2 cellular contexts compared by ENCODE assay signal in the genomic region with DNA sequence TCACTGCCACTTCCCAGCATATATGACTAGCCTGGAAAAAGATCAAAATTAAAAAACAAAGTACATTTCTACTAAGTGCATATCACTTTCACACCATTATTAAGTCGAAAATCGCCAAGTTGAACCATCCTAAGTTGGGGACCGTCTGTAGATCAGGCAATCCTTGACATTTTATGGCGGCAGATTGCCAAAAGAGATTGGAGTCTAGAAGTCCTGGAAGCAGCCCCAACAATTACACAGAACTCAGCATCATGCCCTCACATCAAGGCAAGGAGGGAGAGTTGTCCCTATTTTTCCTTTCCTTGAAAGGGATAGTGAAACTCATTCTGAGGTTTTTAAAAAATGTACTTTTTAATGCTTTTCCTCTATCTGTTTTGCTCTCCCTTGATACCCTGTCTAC.
TF ChIP-seq lines count a peak whose summit lies in the region.

No MANE protein-coding gene starts in this region.

TF ChIP-seq in liver, 16 proteins besides CTCF, POLR2A, EP300 and RAD21:
- TF ChIP-seq SP1 (IDR thresholded peaks at IDR 0.05): no peak
- no peak for TF ChIP-seq YY1 (IDR thresholded peaks at IDR 0.05)
- TF ChIP-seq MAX (IDR thresholded peaks at IDR 0.05): no peak
- TF ChIP-seq, protein P1, sequence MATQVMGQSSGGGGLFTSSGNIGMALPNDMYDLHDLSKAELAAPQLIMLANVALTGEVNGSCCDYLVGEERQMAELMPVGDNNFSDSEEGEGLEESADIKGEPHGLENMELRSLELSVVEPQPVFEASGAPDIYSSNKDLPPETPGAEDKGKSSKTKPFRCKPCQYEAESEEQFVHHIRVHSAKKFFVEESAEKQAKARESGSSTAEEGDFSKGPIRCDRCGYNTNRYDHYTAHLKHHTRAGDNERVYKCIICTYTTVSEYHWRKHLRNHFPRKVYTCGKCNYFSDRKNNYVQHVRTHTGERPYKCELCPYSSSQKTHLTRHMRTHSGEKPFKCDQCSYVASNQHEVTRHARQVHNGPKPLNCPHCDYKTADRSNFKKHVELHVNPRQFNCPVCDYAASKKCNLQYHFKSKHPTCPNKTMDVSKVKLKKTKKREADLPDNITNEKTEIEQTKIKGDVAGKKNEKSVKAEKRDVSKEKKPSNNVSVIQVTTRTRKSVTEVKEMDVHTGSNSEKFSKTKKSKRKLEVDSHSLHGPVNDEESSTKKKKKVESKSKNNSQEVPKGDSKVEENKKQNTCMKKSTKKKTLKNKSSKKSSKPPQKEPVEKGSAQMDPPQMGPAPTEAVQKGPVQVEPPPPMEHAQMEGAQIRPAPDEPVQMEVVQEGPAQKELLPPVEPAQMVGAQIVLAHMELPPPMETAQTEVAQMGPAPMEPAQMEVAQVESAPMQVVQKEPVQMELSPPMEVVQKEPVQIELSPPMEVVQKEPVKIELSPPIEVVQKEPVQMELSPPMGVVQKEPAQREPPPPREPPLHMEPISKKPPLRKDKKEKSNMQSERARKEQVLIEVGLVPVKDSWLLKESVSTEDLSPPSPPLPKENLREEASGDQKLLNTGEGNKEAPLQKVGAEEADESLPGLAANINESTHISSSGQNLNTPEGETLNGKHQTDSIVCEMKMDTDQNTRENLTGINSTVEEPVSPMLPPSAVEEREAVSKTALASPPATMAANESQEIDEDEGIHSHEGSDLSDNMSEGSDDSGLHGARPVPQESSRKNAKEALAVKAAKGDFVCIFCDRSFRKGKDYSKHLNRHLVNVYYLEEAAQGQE (IDR thresholded peaks at IDR 0.05): no peak
- no peak for TF ChIP-seq FOXA1 (IDR thresholded peaks at IDR 0.05)
- TF ChIP-seq EGR1 (IDR thresholded peaks at IDR 0.05; ENCODE audit: low read depth in 2 of 2): no peak
- TF ChIP-seq, protein P2, sequence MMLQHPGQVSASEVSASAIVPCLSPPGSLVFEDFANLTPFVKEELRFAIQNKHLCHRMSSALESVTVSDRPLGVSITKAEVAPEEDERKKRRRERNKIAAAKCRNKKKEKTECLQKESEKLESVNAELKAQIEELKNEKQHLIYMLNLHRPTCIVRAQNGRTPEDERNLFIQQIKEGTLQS (IDR thresholded peaks at IDR 0.05): no peak
- TF ChIP-seq JUND (IDR thresholded peaks at IDR 0.05): no peak
- no peak for TF ChIP-seq FOXA2 (IDR thresholded peaks at IDR 0.05)
- no peak for TF ChIP-seq NR2F2 (IDR thresholded peaks at IDR 0.05)
- no peak for TF ChIP-seq GABPA (IDR thresholded peaks at IDR 0.05 in 1 of 2, conservative IDR thresholded peaks at IDR 0.05 in 1 of 2)
- TF ChIP-seq HNF4G (IDR thresholded peaks at IDR 0.05): no peak
- TF ChIP-seq HNF4A (conservative IDR thresholded peaks at IDR 0.05): no peak
- TF ChIP-seq ZBTB33 (IDR thresholded peaks at IDR 0.05): no peak
- TF ChIP-seq RXRA (IDR thresholded peaks at IDR 0.05): no peak
- no peak for TF ChIP-seq TAF1 (conservative IDR thresholded peaks at IDR 0.05)
TF ChIP-seq in liver: peak in this region for 0.

TF ChIP-seq in HepG2, 621 proteins besides CTCF, POLR2A, EP300 and RAD21:
- TF ChIP-seq ZNF703 (CRISPR knock-in tag; IDR thresholded peaks at IDR 0.05; ENCODE audit: borderline replicate concordance): no peak
- no peak for TF ChIP-seq ZNF850 (CRISPR knock-in tag; conservative IDR thresholded peaks at IDR 0.05)
- TF ChIP-seq POGK (CRISPR knock-in tag; conservative IDR thresholded peaks at IDR 0.05): no peak
- TF ChIP-seq KLF6 (CRISPR knock-in tag; IDR thresholded peaks at IDR 0.05): no peak
- TF ChIP-seq GTF2F1 (IDR thresholded peaks at IDR 0.05; ENCODE audit: low read length): no peak
- no peak for TF ChIP-seq HHEX (CRISPR knock-in tag; IDR thresholded peaks at IDR 0.05)
- no peak for TF ChIP-seq ZFAT (CRISPR knock-in tag; conservative IDR thresholded peaks at IDR 0.05)
- TF ChIP-seq ZFP36 (IDR thresholded peaks at IDR 0.05; ENCODE audit: borderline replicate concordance, low read depth, low read length, partially characterized antibody): no peak
- no peak for TF ChIP-seq SRSF4 (IDR thresholded peaks at IDR 0.05; ENCODE audit: low read depth, low read length, poor library complexity, severe bottlenecking)
- no peak for TF ChIP-seq ETV6 (CRISPR knock-in tag; conservative IDR thresholded peaks at IDR 0.05)
- no peak for TF ChIP-seq SSRP1 (CRISPR knock-in tag; IDR thresholded peaks at IDR 0.05)
- TF ChIP-seq KAT2B (IDR thresholded peaks at IDR 0.05; ENCODE audit: borderline replicate concordance, low read depth, low read length): no peak
- TF ChIP-seq SMAD3 (CRISPR knock-in tag; IDR thresholded peaks at IDR 0.05): no peak
- no peak for TF ChIP-seq NFYB (CRISPR knock-in tag; IDR thresholded peaks at IDR 0.05)
- TF ChIP-seq ZNF101 (CRISPR knock-in tag; IDR thresholded peaks at IDR 0.05; ENCODE audit: borderline replicate concordance, low read depth): no peak
- TF ChIP-seq, protein P3, sequence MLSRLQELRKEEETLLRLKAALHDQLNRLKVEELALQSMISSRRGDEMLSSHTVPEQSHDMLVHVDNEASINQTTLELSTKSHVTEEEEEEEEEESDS (CRISPR knock-in tag; IDR thresholded peaks at IDR 0.05; ENCODE audit: borderline replicate concordance): no peak
- TF ChIP-seq ZFP62 (CRISPR knock-in tag; IDR thresholded peaks at IDR 0.05): no peak
- no peak for TF ChIP-seq HIC2 (CRISPR knock-in tag; IDR thresholded peaks at IDR 0.05; ENCODE audit: low read depth)
- no peak for TF ChIP-seq CHD2 (IDR thresholded peaks at IDR 0.05; ENCODE audit: low read depth, low read length)
